In the genomic region with DNA sequence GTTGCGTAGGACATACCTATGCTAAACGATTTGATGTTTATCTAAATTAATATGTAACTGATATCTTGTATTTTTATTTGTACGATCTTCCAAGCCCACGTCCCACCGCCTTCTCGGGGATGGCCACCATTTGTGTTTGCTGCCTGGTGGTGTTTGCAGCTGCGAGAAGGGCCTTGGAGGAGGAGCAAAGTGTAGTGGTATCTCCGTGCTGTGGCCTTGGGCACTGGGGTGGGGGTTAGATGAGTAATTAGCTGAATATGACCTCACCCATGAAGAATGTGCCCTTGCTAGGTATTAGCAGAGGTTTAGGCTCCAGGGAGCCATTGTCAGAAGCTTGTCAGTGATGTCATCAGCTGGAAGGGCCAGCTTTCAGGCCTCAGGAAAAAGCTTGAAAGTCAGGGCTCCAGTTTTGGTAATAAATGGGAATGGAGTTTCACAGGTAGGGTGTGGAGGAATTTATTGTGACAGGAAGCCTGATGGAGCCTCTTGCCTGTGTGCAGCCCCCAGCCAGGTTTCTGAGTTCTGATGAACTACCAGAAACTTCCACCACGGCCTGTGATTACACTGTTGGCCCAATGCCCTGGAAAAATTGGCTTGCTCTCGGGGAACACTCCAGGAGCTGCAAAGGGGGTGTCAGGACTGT, we compare ENCODE assay signal across 7 cellular contexts. TPM values are rescaled to one million over a fixed set of nuclear protein-coding genes. Genes with fewer than 3 reads are reported as not detected.
DNase-seq lines count a peak whose midpoint lies in the region; ATAC-seq and TF ChIP-seq lines count a peak whose summit lies in the region.

No MANE protein-coding gene starts in this region.

- no peak for ATAC-seq in HG02759 (IDR thresholded peaks at IDR 0.05; ENCODE audit: unreplicated experiment)

- no peaks in the 10 kb centered on the region for H3K36me3 Mint-ChIP-seq in brain
- H3K36me3 Mint-ChIP-seq in activated CD4-positive, alpha-beta T cell treated with anti-CD3 and anti-CD28 coated beads, Interleukin-2, amount 10 ng/mL, durations not matched to agents 24 days and 14 days (ENCODE audit: low read depth), result no peaks in the 10 kb centered on the region

- H3K9ac ChIP-seq in HUES48 (ENCODE audit: low read depth, low read length) (peak overlapping the region; percentile 61), subcutaneous abdominal adipose tissue (ENCODE audit: low read length in 5 of 5) (peak overlapping the region in 2 of 5 donors; percentile 33 to 35)

- H3K27ac ChIP-seq in HUES48 (ENCODE audit: low read depth, low read length), result peak overlapping the region; percentile 91
- H3K27ac ChIP-seq in subcutaneous abdominal adipose tissue (ENCODE audit: low read depth, low read length), result peak overlapping the region; percentile 71

- H3K27me3 Mint-ChIP-seq in brain, result peaks cover 3% of the 10 kb centered on the region
- no peaks in the 10 kb centered on the region for H3K27me3 Mint-ChIP-seq in activated CD4-positive, alpha-beta T cell treated with anti-CD3 and anti-CD28 coated beads, Interleukin-2, amount 10 ng/mL, durations not matched to agents 24 days and 14 days

- H3K36me3 ChIP-seq in HUES48 (ENCODE audit: control insufficient read depth, insufficient read depth, low read length) (no peaks in the 10 kb centered on the region), subcutaneous abdominal adipose tissue (ENCODE audit: control insufficient read depth in 5 of 5, insufficient read depth in 5 of 5, low read length in 5 of 5) (no peaks in the 10 kb centered on the region)

- no peak overlapping the region for H3K4me3 ChIP-seq in HUES48 (ENCODE audit: low read depth, low read length)
- H3K4me3 ChIP-seq in subcutaneous abdominal adipose tissue (ENCODE audit: low read depth in 1 of 5, low read length in 5 of 5), result no peak overlapping the region

- DNase-seq in iPS-NIHi7 (ENCODE audit: extremely low spot score) (peak; percentile 88), NCI-H774 (lab: John Stamatoyannopoulos, UW) (no peak)
- DNase-seq in activated CD4-positive, alpha-beta T cell treated with anti-CD3 and anti-CD28 coated beads, Interleukin-2, amount 10 ng/mL, durations not matched to agents 24 days and 14 days, result no peak

- H3K9me3 ChIP-seq in HUES48 (ENCODE audit: control insufficient read depth, insufficient read depth, low read length) (no peaks in the 10 kb centered on the region), subcutaneous abdominal adipose tissue (ENCODE audit: control insufficient read depth in 5 of 5, low read length in 5 of 5) (no peaks in the 10 kb centered on the region)

- peak overlapping the region in 2 of 5 experiments; percentile 27 to 50 for H3K4me3 Mint-ChIP-seq in brain
- no peak overlapping the region for H3K4me3 Mint-ChIP-seq in activated CD4-positive, alpha-beta T cell treated with anti-CD3 and anti-CD28 coated beads, Interleukin-2, amount 10 ng/mL, durations not matched to agents 24 days and 14 days

- intact Hi-C loops in activated CD4-positive, alpha-beta T cell treated with anti-CD3 and anti-CD28 coated beads, Interleukin-2, amount 10 ng/mL, durations not matched to agents 24 days and 14 days (cut with micrococcal nuclease), result no loop called here

- no peaks in the 10 kb centered on the region for H3K9me3 Mint-ChIP-seq in brain
- no peaks in the 10 kb centered on the region for H3K9me3 Mint-ChIP-seq in activated CD4-positive, alpha-beta T cell treated with anti-CD3 and anti-CD28 coated beads, Interleukin-2, amount 10 ng/mL, durations not matched to agents 24 days and 14 days

- peaks cover 40% of the 10 kb centered on the region for H3K4me1 Mint-ChIP-seq in brain
- H3K4me1 Mint-ChIP-seq in activated CD4-positive, alpha-beta T cell treated with anti-CD3 and anti-CD28 coated beads, Interleukin-2, amount 10 ng/mL, durations not matched to agents 24 days and 14 days, result peaks cover 12% of the 10 kb centered on the region

- no peaks in the 10 kb centered on the region for H3K27me3 ChIP-seq in HUES48 (ENCODE audit: control insufficient read depth, insufficient read depth, low read length)
- no peaks in the 10 kb centered on the region for H3K27me3 ChIP-seq in subcutaneous abdominal adipose tissue (ENCODE audit: control insufficient read depth in 5 of 5, insufficient read depth in 4 of 5, low read length in 5 of 5)

- H3K4me1 ChIP-seq in HUES48 (ENCODE audit: control insufficient read depth, insufficient read depth, low read length), result peaks cover 52% of the 10 kb centered on the region
- peaks cover 6 to 65% (median 43%) of the 10 kb centered on the region in 5 donors for H3K4me1 ChIP-seq in subcutaneous abdominal adipose tissue (ENCODE audit: control insufficient read depth in 5 of 5, insufficient read depth in 5 of 5, low read length in 5 of 5)

- peak overlapping the region in 4 of 5 experiments; percentile 55 to 96 (median 88) for H3K27ac Mint-ChIP-seq in brain
- H3K27ac Mint-ChIP-seq in activated CD4-positive, alpha-beta T cell treated with anti-CD3 and anti-CD28 coated beads, Interleukin-2, amount 10 ng/mL, durations not matched to agents 24 days and 14 days, result no peak overlapping the region

- no peak for TF ChIP-seq CTCF in brain (conservative IDR thresholded peaks at IDR 0.05)

RNA-seq across cellular contexts. Expression of gene FLNB, which starts 41.0 kb away (rescaled TPM):
- 27.6 TPM for polyA plus RNA-seq in brain (ENCODE audit: insufficient read depth, low read depth, low replicate concordance)
- 22.8 and 23.9 TPM in 2 replicates for total RNA-seq in activated CD4-positive, alpha-beta T cell treated with anti-CD3 and anti-CD28 coated beads, Interleukin-2, amount 10 ng/mL, durations not matched to agents 24 days and 14 days
